ENCODE assay signal across 8 cellular contexts in the genomic region with DNA sequence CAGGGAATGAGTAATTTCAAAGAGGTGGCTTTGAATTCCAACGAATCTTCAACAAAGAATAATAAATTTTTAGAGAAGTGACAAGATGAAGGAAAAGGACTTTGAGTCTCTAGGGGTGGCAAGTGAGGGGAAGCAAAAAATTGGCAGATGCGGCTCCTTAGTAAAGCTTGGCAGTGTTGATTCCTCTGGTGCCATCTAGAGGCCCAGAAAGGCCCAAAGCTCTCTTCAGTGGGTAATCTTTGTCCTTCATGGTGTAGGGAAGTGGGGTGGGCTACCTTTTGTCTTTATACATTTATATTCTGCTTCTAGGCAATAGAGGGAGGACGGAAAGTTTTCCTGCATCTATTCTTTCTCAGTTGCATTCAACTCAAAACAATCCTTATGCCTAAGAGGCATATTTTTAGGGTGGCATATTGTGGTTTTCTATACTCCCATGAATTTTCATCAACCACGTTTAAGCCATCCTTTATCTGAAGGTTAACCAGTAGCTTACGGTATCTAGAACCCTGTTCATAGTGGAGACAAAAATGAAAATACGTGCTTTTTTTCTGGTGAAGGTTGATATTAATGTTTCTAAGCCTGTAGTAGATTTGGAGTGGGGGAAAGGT. TPM values are rescaled to one million over a fixed set of nuclear protein-coding genes. Genes with fewer than 3 reads are reported as not detected.
DNase-seq lines count a peak whose midpoint lies in the region; ATAC-seq and TF ChIP-seq lines count a peak whose summit lies in the region.

No MANE protein-coding gene starts in this region.

- H3K36me3 ChIP-seq in esophagus muscularis mucosa = peaks cover 25 to 99% (median 68%) of the 10 kb centered on the region in 4 donors
- peaks cover 24 to 100% of the 10 kb centered on the region in 2 donors for H3K36me3 ChIP-seq in neuronal stem cell (replicated peaks in 1 of 2; ENCODE audit: control insufficient read depth in 2 of 2, insufficient read depth in 2 of 2, low read length in 2 of 2)

- H3K9me3 ChIP-seq in esophagus muscularis mucosa = no peaks in the 10 kb centered on the region
- no peaks in the 10 kb centered on the region for H3K9me3 ChIP-seq in neuronal stem cell (replicated peaks in 1 of 2; ENCODE audit: control insufficient read depth in 2 of 2, insufficient read depth in 1 of 2, low read depth in 1 of 2, low read length in 2 of 2)

- TF ChIP-seq CTCF in esophagus muscularis mucosa (IDR thresholded peaks at IDR 0.05) = peak; percentile 30 to 45 (median 33)

- H4K91ac ChIP-seq in neuronal stem cell (ENCODE audit: low read depth, low read length, poor library complexity) = no peak overlapping the region

- DNase-seq in NCI-H526 (lab: John Stamatoyannopoulos, UW) = peak; percentile 19 to 57
- no peak for DNase-seq in NCI-H526 treated with DMSO at 0.1 percent for 48 hours (lab: John Stamatoyannopoulos, UW)
- DNase-seq in OCI-M1 (lab: John Stamatoyannopoulos, UW) = peak; percentile 46
- no peak for DNase-seq in esophagus muscularis mucosa (ENCODE audit: extremely low spot score)
- peak in 29 of 56 donors; percentile 4 to 67 (median 25) for DNase-seq in nucleus accumbens (lab: John Stamatoyannopoulos, UW)
- DNase-seq in neuronal stem cell (ENCODE audit: low spot score) = no peak

- H3K79me1 ChIP-seq in neuronal stem cell (ENCODE audit: low read depth, low read length) = no peaks in the 10 kb centered on the region

- intact Hi-C loops in esophagus muscularis mucosa (cut with DNase I) = loop anchor here (5.0 kb wide), 1 partner anchor 142 kb away; no protein-coding TSS in a partner anchor

- ATAC-seq in HG03354 (IDR thresholded peaks at IDR 0.05; ENCODE audit: poor library complexity, severe bottlenecking, unreplicated experiment) (peak; percentile 57), GM21528 (IDR thresholded peaks at IDR 0.05; ENCODE audit: low FRiP score, unreplicated experiment) (no peak)

- no peak overlapping the region for H2BK15ac ChIP-seq in neuronal stem cell (ENCODE audit: low read length)

- no peak overlapping the region for H2AFZ ChIP-seq in neuronal stem cell (ENCODE audit: low read length)

- H3K27ac ChIP-seq in esophagus muscularis mucosa (replicated peaks in 1 of 4) = no peak overlapping the region
- no peak overlapping the region for H3K27ac ChIP-seq in neuronal stem cell (replicated peaks; ENCODE audit: low read length)

- no peaks in the 10 kb centered on the region for H3K27me3 ChIP-seq in esophagus muscularis mucosa
- H3K27me3 ChIP-seq in neuronal stem cell (ENCODE audit: control insufficient read depth in 3 of 3, insufficient read depth in 3 of 3, low read depth in 1 of 3, low read length in 3 of 3) = no peaks in the 10 kb centered on the region

- H3K4me2 ChIP-seq in neuronal stem cell (ENCODE audit: insufficient read depth, low read length, poor library complexity, severe bottlenecking) = no peak overlapping the region

- H3K23ac ChIP-seq in neuronal stem cell (ENCODE audit: low read depth, low read length, poor library complexity) = no peak overlapping the region

- H3K4me1 ChIP-seq in esophagus muscularis mucosa = peaks cover 2 to 17% (median 13%) of the 10 kb centered on the region in 4 donors
- H3K4me1 ChIP-seq in neuronal stem cell (ENCODE audit: control insufficient read depth in 2 of 2, insufficient read depth in 1 of 2, low read depth in 1 of 2, low read length in 2 of 2) = no peaks in the 10 kb centered on the region

- H3K4me3 ChIP-seq in esophagus muscularis mucosa (no peak overlapping the region), neuronal stem cell (ENCODE audit: low read length in 2 of 2) (no peak overlapping the region)

- H3K18ac ChIP-seq in neuronal stem cell (ENCODE audit: low read length) = no peak overlapping the region

- H3K4ac ChIP-seq in neuronal stem cell (ENCODE audit: low read length) = no peak overlapping the region

- no peak overlapping the region for H2BK5ac ChIP-seq in neuronal stem cell (ENCODE audit: low read length)

- no peak overlapping the region for H3K9ac ChIP-seq in neuronal stem cell (ENCODE audit: low read depth, low read length, poor library complexity)

- TF ChIP-seq EP300 in esophagus muscularis mucosa (IDR thresholded peaks at IDR 0.05) = no peak

- WGBS in esophagus muscularis mucosa = 72% methylated on average over 6 of the region's 6 CpGs
- WGBS in neuronal stem cell (ENCODE audit: extremely low coverage in 2 of 2, insufficient read length in 2 of 2, insufficient replicate concordance in 1 of 2), 2 donors = no CpG with 5 or more reads among the region's 6 CpGs

- H3K14ac ChIP-seq in neuronal stem cell (ENCODE audit: low read length) = no peak overlapping the region

- H2AK5ac ChIP-seq in neuronal stem cell (ENCODE audit: low read depth, low read length) = no peak overlapping the region

- H4K8ac ChIP-seq in neuronal stem cell (ENCODE audit: low read depth, low read length) = no peak overlapping the region

- TF ChIP-seq POLR2A in esophagus muscularis mucosa (IDR thresholded peaks at IDR 0.05; ENCODE audit: low read depth) = no peak

- no peak overlapping the region for H2BK12ac ChIP-seq in neuronal stem cell (ENCODE audit: low read length)

- H2BK120ac ChIP-seq in neuronal stem cell (ENCODE audit: low read depth, low read length) = no peak overlapping the region

RNA-seq across cellular contexts. Expression of gene ROPN1L, which starts 17.5 kb away (rescaled TPM):
- total RNA-seq in esophagus muscularis mucosa = 1 to 10 TPM in 2 of 4 donors, under 1 TPM in 2; 0.63 to 1.7 (median 1.1) TPM
- polyA plus RNA-seq in neuronal stem cell (2013, experiment 1 of 2) = 0.17 TPM
- polyA plus RNA-seq in neuronal stem cell (2013, experiment 2 of 2) = 0.22 TPM

Comparison
In these comparisons a context has a peak if more than half of its experiments do, and no peak if none do; other contexts are left out.
1. DNase-seq: peak in NCI-H526 (2 of 2), OCI-M1 (single experiment) and nucleus accumbens (29 of 56); none in NCI-H526 treated with DMSO at 0.1 percent for 48 hours (single experiment), esophagus muscularis mucosa (single experiment) and neuronal stem cell (single experiment).